ENCODE assay signal across 8 cellular contexts in the genomic region with DNA sequence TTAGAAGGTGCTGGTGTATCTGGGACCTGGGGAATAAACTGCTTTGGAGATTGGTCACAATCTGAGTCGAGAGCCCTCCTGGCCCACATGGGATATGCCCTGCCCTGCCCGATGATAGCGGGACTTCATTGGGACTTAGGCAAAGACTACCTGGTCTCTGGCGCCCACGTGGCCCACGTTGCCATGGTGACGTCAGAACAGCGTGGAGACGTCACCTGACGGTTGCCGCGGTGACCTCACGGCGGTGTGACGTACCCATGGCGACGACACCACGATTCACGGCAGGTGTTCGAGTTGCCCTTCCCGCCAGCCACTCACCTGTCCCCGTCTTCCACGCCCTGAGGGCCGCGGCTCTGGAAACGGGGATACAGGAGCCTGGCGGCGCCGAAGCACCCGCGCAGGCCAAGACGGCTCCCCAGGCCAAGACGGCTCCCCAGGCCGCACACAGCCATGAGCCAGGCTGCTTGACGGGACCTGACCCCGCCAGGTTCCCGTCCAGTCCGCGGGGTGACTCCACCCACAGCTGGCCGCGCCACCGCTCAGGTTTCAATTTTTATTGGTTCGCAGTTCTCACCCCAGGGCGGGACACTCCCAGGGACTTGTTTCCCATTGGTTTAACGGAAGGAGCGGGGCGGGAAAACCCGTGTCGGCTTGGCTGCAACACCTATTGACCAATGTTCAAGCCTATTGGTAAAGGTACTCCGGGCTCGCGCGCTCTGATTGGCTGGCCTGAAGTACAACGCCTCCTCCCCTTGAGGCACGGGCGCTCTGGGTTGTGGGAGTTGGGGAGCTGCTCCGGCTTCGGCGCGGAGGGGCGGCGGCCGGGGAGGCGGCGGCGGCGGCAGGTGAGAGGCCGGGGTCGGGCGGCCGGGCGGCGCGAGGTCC. TPM values are rescaled to one million over a fixed set of nuclear protein-coding genes. Genes with fewer than 3 reads are reported as not detected.
DNase-seq lines count a peak whose midpoint lies in the region; ATAC-seq and TF ChIP-seq lines count a peak whose summit lies in the region.

Gene MMAB (minus strand): TSS at position 476 of the 885 bp plus-strand sequence. CDS start 24 bp downstream, at position 452.
Gene MVK (plus strand): TSS at position 766 of the 885 bp plus-strand sequence. CDS start 1,029 bp downstream, outside the sequence.

- peak within 1 kb of the TSS; percentile 87 for H3K4me3 Mint-ChIP-seq in activated T-cell treated with anti-CD3 and anti-CD28 coated beads, Interleukin-2, amount 50 U/mL, for 4 hours

- intact Hi-C loops in Panc1 (cut with micrococcal nuclease; ENCODE audit: unreplicated experiment), result no loop called here

- H3K4me1 Mint-ChIP-seq in activated T-cell treated with anti-CD3 and anti-CD28 coated beads, Interleukin-2, amount 50 U/mL, for 4 hours (ENCODE audit: low read depth), result peaks cover 26% of the 10 kb centered on the region

- CTCF ChIA-PET in Panc1 (lab: Charles Lee), result no interaction called here

- no peaks in the 10 kb centered on the region for H3K9me3 ChIP-seq in Panc1 (ENCODE audit: control insufficient read depth, insufficient read depth, low read depth, low read length)
- H3K9me3 ChIP-seq in esophagus (ENCODE audit: control insufficient read depth in 2 of 2, insufficient read depth in 1 of 2, low read depth in 1 of 2, low read length in 1 of 2), result peaks cover 0 to 3% of the 10 kb centered on the region in 2 donors
- H3K9me3 ChIP-seq in mucosa of stomach (ENCODE audit: control insufficient read depth, low read length), result no peaks in the 10 kb centered on the region

- H3K27ac ChIP-seq in Panc1 (ENCODE audit: low read length) (peak within 1 kb of the TSS; percentile 88), esophagus (ENCODE audit: low read depth in 2 of 2, low read length in 1 of 2) (peak within 1 kb of the TSS; percentile 88 to 90)

- H3K36me3 Mint-ChIP-seq in activated T-cell treated with anti-CD3 and anti-CD28 coated beads, Interleukin-2, amount 50 U/mL, for 4 hours (ENCODE audit: insufficient read depth), result peaks cover 13% of the 10 kb centered on the region

- ATAC-seq in GM21723 (IDR thresholded peaks at IDR 0.05; ENCODE audit: unreplicated experiment), result peak; percentile 95
- ATAC-seq in Panc1, result peak; percentile 99
- peak; percentile 97 to 98 for ATAC-seq in activated T-cell treated with anti-CD3 and anti-CD28 coated beads, Interleukin-2, amount 50 U/mL, for 4 hours

- 1% methylated on average over 64 to 74 of the region's 74 CpGs for WGBS in esophagus, 2 donors

- H3K36me3 ChIP-seq in Panc1 (ENCODE audit: control insufficient read depth, insufficient read depth, low read length) (peaks cover 8% of the 10 kb centered on the region; the same call in 1 of the 2 replicates), esophagus (ENCODE audit: control insufficient read depth in 2 of 2, insufficient read depth in 2 of 2, low read length in 1 of 2) (peaks cover 8 to 18% of the 10 kb centered on the region in 2 donors), mucosa of stomach (ENCODE audit: control insufficient read depth, insufficient read depth, low read length) (no peaks in the 10 kb centered on the region)

- TF ChIP-seq CTCF in Panc1 (IDR thresholded peaks at IDR 0.05), result no peak

- H3K27me3 ChIP-seq in Panc1 (ENCODE audit: control insufficient read depth, insufficient read depth, low read length) (no peaks in the 10 kb centered on the region), esophagus (ENCODE audit: control insufficient read depth in 1 of 2, insufficient read depth in 2 of 2, low read length in 2 of 2) (no peaks in the 10 kb centered on the region), mucosa of stomach (ENCODE audit: control insufficient read depth, insufficient read depth, low read length) (no peaks in the 10 kb centered on the region)

- in situ Hi-C loops in Panc1 (cut with HindIII; ENCODE audit: low pct_unique_long_range_greater_than_20kb, low sequenced_read_pairs), result no loop called here

- BruUV-seq in Panc1 (replicated peaks; lab: Mats Ljungman, UMichigan), result no TSS peak

- POLR2A ChIA-PET in Panc1 (lab: Charles Lee), result interaction anchor here (0.7 kb wide), 1 partner anchor 1463 kb away, joined by 6 read pairs; no protein-coding TSS in a partner anchor

- no peaks in the 10 kb centered on the region for H3K27me3 Mint-ChIP-seq in activated T-cell treated with anti-CD3 and anti-CD28 coated beads, Interleukin-2, amount 50 U/mL, for 4 hours (ENCODE audit: low read depth)

- DNase-seq in DMS53 (lab: John Stamatoyannopoulos, UW) (peak; percentile 100), KG1 (lab: John Stamatoyannopoulos, UW) (peak; percentile 99), Panc1 (ENCODE audit: low read depth, low spot score) (peak; percentile 96)
- DNase-seq in activated T-cell treated with anti-CD3 and anti-CD28 coated beads, Interleukin-2, amount 50 U/mL, for 4 hours, result peak; percentile 97
- DNase-seq in stimulated activated CD8-positive, alpha-beta memory T cell treated with anti-CD3 and anti-CD28 coated beads, Interleukin-7, amount 100 ng/mL, for 1 hour (ENCODE audit: low read depth in 2 of 2), result peak; percentile 92 to 93

- H3K4me1 ChIP-seq in Panc1 (ENCODE audit: control insufficient read depth, insufficient read depth, low read length) (peaks cover 11% of the 10 kb centered on the region), esophagus (ENCODE audit: control insufficient read depth in 2 of 2, insufficient read depth in 2 of 2, low read length in 1 of 2) (no peaks in the 10 kb centered on the region), mucosa of stomach (ENCODE audit: control insufficient read depth, insufficient read depth, low read length) (peaks cover 25% of the 10 kb centered on the region)

- peak within 1 kb of the TSS; percentile 76 to 85 for H3K4me3 ChIP-seq in Panc1 (ENCODE audit: low read depth in 2 of 2, low read length in 2 of 2)
- peak within 1 kb of the TSS; percentile 64 to 93 for H3K4me3 ChIP-seq in esophagus (ENCODE audit: low read depth in 1 of 2, low read length in 2 of 2)
- peak within 1 kb of the TSS; percentile 87 for H3K4me3 ChIP-seq in mucosa of stomach (ENCODE audit: low read length)

- no peaks in the 10 kb centered on the region for H3K9me3 Mint-ChIP-seq in activated T-cell treated with anti-CD3 and anti-CD28 coated beads, Interleukin-2, amount 50 U/mL, for 4 hours

- H3K9ac ChIP-seq in mucosa of stomach (ENCODE audit: low read length), result peak within 1 kb of the TSS; percentile 76

RNA-seq across cellular contexts. Expression of gene MMAB, which starts in this region (rescaled TPM):
- 58.6 TPM for total RNA-seq in Panc1 (2021; ENCODE audit: unreplicated experiment)
- 41.3 TPM for polyA plus RNA-seq in Panc1 (2012; ENCODE audit: insufficient read length)
- 10 to 100 TPM; 33.1 to 49.3 (median 38.4) TPM for total RNA-seq in activated T-cell treated with anti-CD3 and anti-CD28 coated beads, Interleukin-2, amount 50 U/mL, for 4 hours
- 10 to 100 TPM; 42.5 to 50.3 TPM for polyA plus RNA-seq in esophagus

RNA-seq across cellular contexts. Expression of gene MVK, which starts in this region (rescaled TPM):
- total RNA-seq in Panc1 (2021; ENCODE audit: unreplicated experiment), result 41.6 TPM
- polyA plus RNA-seq in Panc1 (2012; ENCODE audit: insufficient read length), result 34.8 TPM
- 10 to 100 TPM; 10.2 to 11.4 (median 10.4) TPM for total RNA-seq in activated T-cell treated with anti-CD3 and anti-CD28 coated beads, Interleukin-2, amount 50 U/mL, for 4 hours
- 10 to 100 TPM; 52.3 to 82.3 TPM for polyA plus RNA-seq in esophagus

Comparison
In these comparisons a context has a peak if more than half of its experiments do, and no peak if none do; other contexts are left out.
1. Peak in every context shown above with its lines: DNase-seq, ATAC-seq, H3K4me3 ChIP-seq and H3K27ac ChIP-seq.